Comparison of ENCODE assay signal across 19 cellular contexts in the genomic region with DNA sequence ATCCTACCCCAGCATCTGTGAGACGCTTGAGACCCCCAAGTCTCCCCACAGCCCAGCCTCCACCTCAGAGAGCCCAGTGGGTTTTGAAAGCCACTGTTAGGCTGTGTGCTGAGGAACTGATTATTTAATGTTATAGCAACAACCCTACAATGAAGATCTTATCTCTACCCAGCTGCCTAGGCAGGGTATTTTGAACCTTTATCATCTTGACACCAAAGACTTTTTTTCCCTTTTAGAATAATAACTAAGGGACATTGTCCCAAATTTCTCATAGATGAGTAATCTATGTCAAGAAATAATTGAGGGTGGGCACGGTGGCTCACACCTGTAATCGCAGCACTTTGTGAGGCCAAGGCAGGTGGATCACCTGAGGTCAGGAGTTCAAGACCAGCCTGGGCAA.
"Had no signal": no experiment of that assay in that cellular context is flagged by ENCODE, and none has a peak within 500 bp of the region (broad histone marks: within the 10 kb centered on the region; RNA-seq: fewer than 3 reads in every experiment).

No MANE protein-coding gene starts in this region.

- H3K4me2 ChIP-seq: neural progenitor cell had no signal

- H3K4me1 ChIP-seq: testis had no signal

- H3K27me3 ChIP-seq: heart left ventricle, neural progenitor cell, testis, upper lobe of left lung, vagina had no signal

- H3K27ac Mint-ChIP-seq: activated naive CD8-positive, alpha-beta T cell; neural progenitor cell; T-cell; T-helper 2 cell treated with Interferon-gamma antibody and Interleukin-4, amounts not matched to agents 5 μg/mL and 100 μg/mL, for 36 hours had no signal

- H3K9ac ChIP-seq: neural progenitor cell had no signal

- H3K27ac ChIP-seq: coronary artery, heart left ventricle, neural progenitor cell, testis, upper lobe of left lung, vagina had no signal

- H3K9me3 ChIP-seq: heart left ventricle, testis, upper lobe of left lung, vagina had no signal

- H2AFZ ChIP-seq: neural progenitor cell had no signal

- ATAC-seq: activated CD4-positive, alpha-beta T cell treated with anti-CD3 and anti-CD28 coated beads for 36 hours; esophagus mucosa; heart left ventricle; natural killer cell; right cardiac atrium; stimulated activated naive CD8-positive, alpha-beta T cell treated with anti-CD3 and anti-CD28 coated beads, Interleukin-15, Interleukin-2, amounts not matched to agents 100 U/mL and 50 U/mL, for 24 hours; T-cell had no signal

- H3K4me3 Mint-ChIP-seq: activated CD4-positive, alpha-beta T cell treated with anti-CD3 and anti-CD28 coated beads for 36 hours; activated naive CD8-positive, alpha-beta T cell; natural killer cell; neural progenitor cell; T-cell; T-helper 2 cell treated with Interferon-gamma antibody and Interleukin-4, amounts not matched to agents 5 μg/mL and 100 μg/mL, for 36 hours had no signal

- H3K27me3 Mint-ChIP-seq: activated CD4-positive, alpha-beta T cell treated with anti-CD3 and anti-CD28 coated beads for 36 hours; activated naive CD8-positive, alpha-beta T cell; T-cell had no signal

- H3K36me3 ChIP-seq: neural progenitor cell had no signal

- DNase-seq: activated CD4-positive, alpha-beta T cell treated with anti-CD3 and anti-CD28 coated beads for 36 hours; activated CD4-positive, alpha-beta T cell treated with anti-CD3 and anti-CD28 coated beads, Interleukin-2, amount 50 U/mL, for 4 hours; activated CD4-positive, CD25-positive, alpha-beta regulatory T cell; activated CD8-positive, alpha-beta memory T cell treated with anti-CD3 and anti-CD28 coated beads for 24 hours; anterior cingulate cortex; foreskin fibroblast; heart left ventricle; natural killer cell; right cardiac atrium; stimulated activated naive CD8-positive, alpha-beta T cell treated with anti-CD3 and anti-CD28 coated beads, Interleukin-15, Interleukin-2, amounts not matched to agents 100 U/mL and 50 U/mL, for 24 hours; T-cell; testis; upper lobe of left lung had no signal

- H3K4me3 ChIP-seq: coronary artery, heart left ventricle, neural progenitor cell, testis, upper lobe of left lung, vagina had no signal

- H3K9me3 Mint-ChIP-seq: natural killer cell; neural progenitor cell; T-cell; T-helper 2 cell treated with Interferon-gamma antibody and Interleukin-4, amounts not matched to agents 5 μg/mL and 100 μg/mL, for 36 hours had no signal
